ENCODE assay signal across 1 cellular context in genomic region chr3:188518835-188519452, GRCh38.
TF ChIP-seq lines count a peak whose summit lies in the region.

No MANE protein-coding gene starts in this region.

TF ChIP-seq in HepG2, 621 proteins besides CTCF, POLR2A, EP300 and RAD21 (continued from another document and continues in another):
- TF ChIP-seq ZBTB39 (CRISPR knock-in tag; IDR thresholded peaks at IDR 0.05) = peak; percentile 39; the same call in 1 of the 2 replicates
- TF ChIP-seq BORCS8-MEF2B (CRISPR knock-in tag; IDR thresholded peaks at IDR 0.05) = no peak
- peak; percentile 44; the same call in 1 of the 2 replicates for TF ChIP-seq NR2C2 (CRISPR knock-in tag; IDR thresholded peaks at IDR 0.05; ENCODE audit: borderline replicate concordance)
- no peak for TF ChIP-seq ZNF879 (CRISPR knock-in tag; IDR thresholded peaks at IDR 0.05)
- no peak for TF ChIP-seq NR2F6 (IDR thresholded peaks at IDR 0.05)
- TF ChIP-seq NR2F6 (CRISPR knock-in tag; IDR thresholded peaks at IDR 0.05) = peak; percentile 56
- TF ChIP-seq KLF9 (CRISPR knock-in tag; IDR thresholded peaks at IDR 0.05; ENCODE audit: low read depth) = no peak
- no peak for TF ChIP-seq SRF (IDR thresholded peaks at IDR 0.05; ENCODE audit: low read depth, low read length)
- peak; percentile 11; the same call in 1 of the 2 replicates for TF ChIP-seq ZNF281 (CRISPR knock-in tag; IDR thresholded peaks at IDR 0.05; ENCODE audit: borderline replicate concordance)
- no peak for TF ChIP-seq ZFP36L1 (CRISPR knock-in tag; IDR thresholded peaks at IDR 0.05)
- TF ChIP-seq KLF6 (CRISPR knock-in tag; IDR thresholded peaks at IDR 0.05) = no peak
- TF ChIP-seq, protein P1, sequence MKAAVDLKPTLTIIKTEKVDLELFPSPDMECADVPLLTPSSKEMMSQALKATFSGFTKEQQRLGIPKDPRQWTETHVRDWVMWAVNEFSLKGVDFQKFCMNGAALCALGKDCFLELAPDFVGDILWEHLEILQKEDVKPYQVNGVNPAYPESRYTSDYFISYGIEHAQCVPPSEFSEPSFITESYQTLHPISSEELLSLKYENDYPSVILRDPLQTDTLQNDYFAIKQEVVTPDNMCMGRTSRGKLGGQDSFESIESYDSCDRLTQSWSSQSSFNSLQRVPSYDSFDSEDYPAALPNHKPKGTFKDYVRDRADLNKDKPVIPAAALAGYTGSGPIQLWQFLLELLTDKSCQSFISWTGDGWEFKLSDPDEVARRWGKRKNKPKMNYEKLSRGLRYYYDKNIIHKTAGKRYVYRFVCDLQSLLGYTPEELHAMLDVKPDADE (CRISPR knock-in tag; IDR thresholded peaks at IDR 0.05) = no peak
- TF ChIP-seq ZNF253 (CRISPR knock-in tag; IDR thresholded peaks at IDR 0.05; ENCODE audit: borderline replicate concordance) = no peak
- TF ChIP-seq RCOR2 (CRISPR knock-in tag; IDR thresholded peaks at IDR 0.05) = peak; percentile 71; the same call in 1 of the 2 replicates
- TF ChIP-seq GLI4 (CRISPR knock-in tag; IDR thresholded peaks at IDR 0.05; ENCODE audit: borderline replicate concordance) = no peak
- peak; percentile 27; the same call in 1 of the 2 replicates for TF ChIP-seq HOXA5 (CRISPR knock-in tag; IDR thresholded peaks at IDR 0.05)
- TF ChIP-seq RBAK (CRISPR knock-in tag; IDR thresholded peaks at IDR 0.05) = no peak
- TF ChIP-seq ZNF770 (CRISPR knock-in tag; IDR thresholded peaks at IDR 0.05) = no peak
- peak; percentile 42; the same call in 1 of the 2 replicates for TF ChIP-seq YEATS4 (CRISPR knock-in tag; IDR thresholded peaks at IDR 0.05; ENCODE audit: borderline replicate concordance)
- no peak for TF ChIP-seq SIN3A (IDR thresholded peaks at IDR 0.05; ENCODE audit: borderline replicate concordance, low read depth, low read length)
- TF ChIP-seq IKZF4 (CRISPR knock-in tag; IDR thresholded peaks at IDR 0.05; ENCODE audit: borderline replicate concordance, low read depth, not compliant biosample characterization) = no peak
- TF ChIP-seq TMF1 (CRISPR knock-in tag; IDR thresholded peaks at IDR 0.05; ENCODE audit: low read depth) = no peak
- TF ChIP-seq ZNF605 (CRISPR knock-in tag; IDR thresholded peaks at IDR 0.05) = no peak
- TF ChIP-seq, protein P2, sequence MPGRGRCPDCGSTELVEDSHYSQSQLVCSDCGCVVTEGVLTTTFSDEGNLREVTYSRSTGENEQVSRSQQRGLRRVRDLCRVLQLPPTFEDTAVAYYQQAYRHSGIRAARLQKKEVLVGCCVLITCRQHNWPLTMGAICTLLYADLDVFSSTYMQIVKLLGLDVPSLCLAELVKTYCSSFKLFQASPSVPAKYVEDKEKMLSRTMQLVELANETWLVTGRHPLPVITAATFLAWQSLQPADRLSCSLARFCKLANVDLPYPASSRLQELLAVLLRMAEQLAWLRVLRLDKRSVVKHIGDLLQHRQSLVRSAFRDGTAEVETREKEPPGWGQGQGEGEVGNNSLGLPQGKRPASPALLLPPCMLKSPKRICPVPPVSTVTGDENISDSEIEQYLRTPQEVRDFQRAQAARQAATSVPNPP (CRISPR knock-in tag; IDR thresholded peaks at IDR 0.05) = no peak
- no peak for TF ChIP-seq ZNF549 (CRISPR knock-in tag; IDR thresholded peaks at IDR 0.05)
- TF ChIP-seq, protein P3, sequence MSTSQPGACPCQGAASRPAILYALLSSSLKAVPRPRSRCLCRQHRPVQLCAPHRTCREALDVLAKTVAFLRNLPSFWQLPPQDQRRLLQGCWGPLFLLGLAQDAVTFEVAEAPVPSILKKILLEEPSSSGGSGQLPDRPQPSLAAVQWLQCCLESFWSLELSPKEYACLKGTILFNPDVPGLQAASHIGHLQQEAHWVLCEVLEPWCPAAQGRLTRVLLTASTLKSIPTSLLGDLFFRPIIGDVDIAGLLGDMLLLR (CRISPR knock-in tag; IDR thresholded peaks at IDR 0.05) = no peak
- no peak for TF ChIP-seq CC2D1A (CRISPR knock-in tag; IDR thresholded peaks at IDR 0.05)
- TF ChIP-seq NFIC (IDR thresholded peaks at IDR 0.05; ENCODE audit: low read length) = peak; percentile 79; the same call in 1 of the 2 replicates
- TF ChIP-seq ZGPAT (CRISPR knock-in tag; IDR thresholded peaks at IDR 0.05) = peak; percentile 81
- TF ChIP-seq ZNF567 (CRISPR knock-in tag; IDR thresholded peaks at IDR 0.05; ENCODE audit: borderline replicate concordance) = no peak
- peak; percentile 63; the same call in 1 of the 2 replicates for TF ChIP-seq SOX5 (CRISPR knock-in tag; IDR thresholded peaks at IDR 0.05; ENCODE audit: borderline replicate concordance)
- peak in 1 of 2 experiments; percentile 64; a peak in 1 of 4 replicates for TF ChIP-seq KLF16 (CRISPR knock-in tag; IDR thresholded peaks at IDR 0.05)
- TF ChIP-seq SMAD1 (CRISPR knock-in tag; IDR thresholded peaks at IDR 0.05; ENCODE audit: borderline replicate concordance, low read depth) = no peak
- no peak for TF ChIP-seq REST (IDR thresholded peaks at IDR 0.05; ENCODE audit: borderline replicate concordance in 1 of 2, low read depth in 1 of 2, low read length in 2 of 2)
- TF ChIP-seq FOXJ3 (CRISPR knock-in tag; IDR thresholded peaks at IDR 0.05; ENCODE audit: borderline replicate concordance) = peak; percentile 82
- TF ChIP-seq ZNF562 (CRISPR knock-in tag; IDR thresholded peaks at IDR 0.05; ENCODE audit: borderline replicate concordance) = no peak
- TF ChIP-seq ZNF564 (CRISPR knock-in tag; IDR thresholded peaks at IDR 0.05) = no peak
- TF ChIP-seq, protein P4, sequence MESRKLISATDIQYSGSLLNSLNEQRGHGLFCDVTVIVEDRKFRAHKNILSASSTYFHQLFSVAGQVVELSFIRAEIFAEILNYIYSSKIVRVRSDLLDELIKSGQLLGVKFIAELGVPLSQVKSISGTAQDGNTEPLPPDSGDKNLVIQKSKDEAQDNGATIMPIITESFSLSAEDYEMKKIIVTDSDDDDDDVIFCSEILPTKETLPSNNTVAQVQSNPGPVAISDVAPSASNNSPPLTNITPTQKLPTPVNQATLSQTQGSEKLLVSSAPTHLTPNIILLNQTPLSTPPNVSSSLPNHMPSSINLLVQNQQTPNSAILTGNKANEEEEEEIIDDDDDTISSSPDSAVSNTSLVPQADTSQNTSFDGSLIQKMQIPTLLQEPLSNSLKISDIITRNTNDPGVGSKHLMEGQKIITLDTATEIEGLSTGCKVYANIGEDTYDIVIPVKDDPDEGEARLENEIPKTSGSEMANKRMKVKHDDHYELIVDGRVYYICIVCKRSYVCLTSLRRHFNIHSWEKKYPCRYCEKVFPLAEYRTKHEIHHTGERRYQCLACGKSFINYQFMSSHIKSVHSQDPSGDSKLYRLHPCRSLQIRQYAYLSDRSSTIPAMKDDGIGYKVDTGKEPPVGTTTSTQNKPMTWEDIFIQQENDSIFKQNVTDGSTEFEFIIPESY (CRISPR knock-in tag; IDR thresholded peaks at IDR 0.05) = no peak
- peak; percentile 99 for TF ChIP-seq PPARG (CRISPR knock-in tag; conservative IDR thresholded peaks at IDR 0.05)
- no peak for TF ChIP-seq ZNF790 (CRISPR knock-in tag; IDR thresholded peaks at IDR 0.05; ENCODE audit: borderline replicate concordance)
